Comparison of ENCODE assay signal across 1 cellular context in genomic region chr2:85327757-85328617, GRCh38.
TF ChIP-seq lines count a peak whose summit lies in the region.

TSS of gene TGOLN2 (minus strand) at chr2:85327989. CDS start at chr2:85327962, 27 bp downstream.

TF ChIP-seq in HepG2, 621 proteins besides CTCF, POLR2A, EP300 and RAD21 (continued from another document and continues in another):
- no peak; the same call in 1 of the 2 replicates for TF ChIP-seq HNF1A (IDR thresholded peaks at IDR 0.05; ENCODE audit: low read depth)
- TF ChIP-seq HNF1A (CRISPR knock-in tag; IDR thresholded peaks at IDR 0.05; ENCODE audit: borderline replicate concordance): peak; percentile 81; the same call in 1 of the 2 replicates
- TF ChIP-seq FOXA1 (IDR thresholded peaks at IDR 0.05): no peak
- peak; percentile 18; the same call in 1 of the 2 replicates for TF ChIP-seq FOXA1 (CRISPR knock-in tag; IDR thresholded peaks at IDR 0.05)
- no peak for TF ChIP-seq HDAC6 (IDR thresholded peaks at IDR 0.05; ENCODE audit: low read depth, low read length)
- no peak for TF ChIP-seq USF2 (IDR thresholded peaks at IDR 0.05; ENCODE audit: low read depth, low read length)
- peak; percentile 28; the same call in 1 of the 2 replicates for TF ChIP-seq USF2 (CRISPR knock-in tag; IDR thresholded peaks at IDR 0.05; ENCODE audit: borderline replicate concordance)
- TF ChIP-seq YEATS2 (CRISPR knock-in tag; IDR thresholded peaks at IDR 0.05; ENCODE audit: borderline replicate concordance): peak; percentile 98
- peak; percentile 76; the same call in 1 of the 2 replicates for TF ChIP-seq NR2F2 (IDR thresholded peaks at IDR 0.05; ENCODE audit: borderline replicate concordance, low read depth)
- TF ChIP-seq ATF4 (CRISPR knock-in tag; IDR thresholded peaks at IDR 0.05): peak in 1 of 2 experiments; percentile 76; a peak in 2 of 4 replicates
- TF ChIP-seq ELF3 (CRISPR knock-in tag; IDR thresholded peaks at IDR 0.05): peak; percentile 91
- 0 out of 2 replicates have a peak, but pooled peaks have one; percentile 73 for TF ChIP-seq ZBTB3 (CRISPR knock-in tag; IDR thresholded peaks at IDR 0.05; ENCODE audit: borderline replicate concordance, low read depth)
- TF ChIP-seq MLLT10 (CRISPR knock-in tag; IDR thresholded peaks at IDR 0.05): no peak
- TF ChIP-seq ZBED4 (CRISPR knock-in tag; IDR thresholded peaks at IDR 0.05; ENCODE audit: borderline replicate concordance): peak; percentile 61; the same call in 1 of the 2 replicates
- peak; percentile 75; the same call in 1 of the 2 replicates for TF ChIP-seq ZNF263 (CRISPR knock-in tag; IDR thresholded peaks at IDR 0.05)
- TF ChIP-seq ZNF562 (CRISPR knock-in tag; IDR thresholded peaks at IDR 0.05; ENCODE audit: borderline replicate concordance): no peak
- peak; percentile 91 for TF ChIP-seq DRAP1 (CRISPR knock-in tag; IDR thresholded peaks at IDR 0.05)
- TF ChIP-seq SMARCE1 (IDR thresholded peaks at IDR 0.05; ENCODE audit: borderline replicate concordance): no peak
- TF ChIP-seq ATF7 (IDR thresholded peaks at IDR 0.05): no peak
- TF ChIP-seq ATF7 (CRISPR knock-in tag; IDR thresholded peaks at IDR 0.05): peak; percentile 69
- peak; percentile 96 for TF ChIP-seq ZNF430 (CRISPR knock-in tag; IDR thresholded peaks at IDR 0.05)
- TF ChIP-seq SOX6 (IDR thresholded peaks at IDR 0.05): no peak
- TF ChIP-seq SOX6 (CRISPR knock-in tag; IDR thresholded peaks at IDR 0.05): peak; percentile 83
- TF ChIP-seq ZNF253 (CRISPR knock-in tag; IDR thresholded peaks at IDR 0.05; ENCODE audit: borderline replicate concordance): 0 out of 2 replicates have a peak, but pooled peaks have one; percentile 64
- TF ChIP-seq ZFP82 (CRISPR knock-in tag; IDR thresholded peaks at IDR 0.05; ENCODE audit: borderline replicate concordance): no peak; the same call in 1 of the 2 replicates
- TF ChIP-seq ZNF761 (CRISPR knock-in tag; conservative IDR thresholded peaks at IDR 0.05): peak; percentile 91
- TF ChIP-seq SATB2 (CRISPR knock-in tag; IDR thresholded peaks at IDR 0.05): peak; percentile 94
- TF ChIP-seq FOXJ3 (CRISPR knock-in tag; IDR thresholded peaks at IDR 0.05; ENCODE audit: borderline replicate concordance): peak; percentile 81
- TF ChIP-seq ZFAT (CRISPR knock-in tag; conservative IDR thresholded peaks at IDR 0.05): no peak
- no peak for TF ChIP-seq PBX3 (CRISPR knock-in tag; IDR thresholded peaks at IDR 0.05; ENCODE audit: borderline replicate concordance)
- TF ChIP-seq PBX2 (CRISPR knock-in tag; IDR thresholded peaks at IDR 0.05): no peak
- peak; percentile 97 for TF ChIP-seq BRCA1 (CRISPR knock-in tag; IDR thresholded peaks at IDR 0.05)
- no peak for TF ChIP-seq ZBTB1 (CRISPR knock-in tag; IDR thresholded peaks at IDR 0.05; ENCODE audit: borderline replicate concordance)
- no peak for TF ChIP-seq FOXK2 (IDR thresholded peaks at IDR 0.05)
- peak; percentile 86 for TF ChIP-seq ZNF276 (CRISPR knock-in tag; IDR thresholded peaks at IDR 0.05; ENCODE audit: low read depth)
- TF ChIP-seq ZNF510 (CRISPR knock-in tag; IDR thresholded peaks at IDR 0.05; ENCODE audit: low read depth): peak; percentile 99; the same call in 1 of the 2 replicates
- peak; percentile 92 for TF ChIP-seq ZNF264 (CRISPR knock-in tag; IDR thresholded peaks at IDR 0.05)
- peak; percentile 36; the same call in 1 of the 2 replicates for TF ChIP-seq FOXK1 (CRISPR knock-in tag; IDR thresholded peaks at IDR 0.05; ENCODE audit: borderline replicate concordance, low read depth)
- no peak for TF ChIP-seq SETDB1 (CRISPR knock-in tag; IDR thresholded peaks at IDR 0.05; ENCODE audit: borderline replicate concordance)
- peak; percentile 96 for TF ChIP-seq ELF1 (CRISPR knock-in tag; IDR thresholded peaks at IDR 0.05)
- peak; percentile 90; the same call in 1 of the 2 replicates for TF ChIP-seq ZNF784 (CRISPR knock-in tag; IDR thresholded peaks at IDR 0.05; ENCODE audit: borderline replicate concordance)
- no peak for TF ChIP-seq ZNF30 (CRISPR knock-in tag; IDR thresholded peaks at IDR 0.05)
- TF ChIP-seq HNRNPL (IDR thresholded peaks at IDR 0.05; ENCODE audit: low read depth, low read length): peak; percentile 90
- TF ChIP-seq NCOA2 (CRISPR knock-in tag; IDR thresholded peaks at IDR 0.05): peak; percentile 43; the same call in 1 of the 2 replicates
- peak; percentile 89; the same call in 1 of the 2 replicates for TF ChIP-seq ZBTB20 (CRISPR knock-in tag; IDR thresholded peaks at IDR 0.05; ENCODE audit: borderline replicate concordance, low read depth)
- no peak for TF ChIP-seq TCF7L2 (IDR thresholded peaks at IDR 0.05; ENCODE audit: low read depth, low read length)
- peak; percentile 80; the same call in 1 of the 2 replicates for TF ChIP-seq PAX8 (CRISPR knock-in tag; IDR thresholded peaks at IDR 0.05; ENCODE audit: borderline replicate concordance)
- peak; percentile 77 for TF ChIP-seq PTBP1 (IDR thresholded peaks at IDR 0.05; ENCODE audit: low read depth, low read length, poor library complexity, severe bottlenecking)
- TF ChIP-seq MAZ (IDR thresholded peaks at IDR 0.05; ENCODE audit: borderline replicate concordance, low read depth, low read length): peak; percentile 67
- TF ChIP-seq MAZ (CRISPR knock-in tag; IDR thresholded peaks at IDR 0.05; ENCODE audit: low read depth): peak; percentile 75
- TF ChIP-seq ZFP36 (IDR thresholded peaks at IDR 0.05; ENCODE audit: borderline replicate concordance, low read depth, low read length, partially characterized antibody): no peak
- peak; percentile 96; the same call in 1 of the 2 replicates for TF ChIP-seq ZFP37 (CRISPR knock-in tag; IDR thresholded peaks at IDR 0.05; ENCODE audit: borderline replicate concordance)
- 0 out of 2 replicates have a peak, but pooled peaks have one; percentile 52 for TF ChIP-seq ZNF3 (CRISPR knock-in tag; IDR thresholded peaks at IDR 0.05)
